1 cellular context compared by ENCODE assay signal in the genomic region with DNA sequence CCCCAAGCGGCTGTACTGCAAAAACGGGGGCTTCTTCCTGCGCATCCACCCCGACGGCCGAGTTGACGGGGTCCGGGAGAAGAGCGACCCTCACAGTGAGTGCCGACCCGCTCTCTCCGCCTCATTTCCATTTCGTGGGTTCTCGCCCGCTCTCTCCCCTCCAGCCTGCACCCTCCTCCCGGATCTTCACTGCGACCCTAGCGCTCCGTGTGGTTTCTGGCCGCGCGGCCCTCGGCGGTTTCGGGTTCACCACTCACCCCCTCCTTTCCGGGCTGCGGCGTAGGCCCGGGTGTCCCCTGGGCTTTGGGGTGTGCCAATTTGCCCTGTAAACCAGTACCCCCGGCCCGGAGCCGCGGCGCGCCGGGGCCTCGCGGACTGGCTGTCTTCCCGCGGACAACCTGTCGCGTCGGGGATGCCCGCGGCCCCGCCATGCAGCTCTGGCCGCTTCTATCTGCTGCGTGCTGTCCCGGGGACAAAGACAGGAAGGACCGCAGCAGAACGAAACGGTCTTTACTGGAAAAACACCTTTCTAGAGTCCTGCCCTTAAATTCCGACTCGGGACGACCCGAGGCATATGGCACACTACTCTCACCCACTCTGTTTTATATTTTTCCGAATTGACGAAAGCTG.
TF ChIP-seq lines count a peak whose summit lies in the region.

No MANE protein-coding gene starts in this region.

TF ChIP-seq in HepG2, 621 proteins besides CTCF, POLR2A, EP300 and RAD21 (continued from another document):
- TF ChIP-seq, protein P1, sequence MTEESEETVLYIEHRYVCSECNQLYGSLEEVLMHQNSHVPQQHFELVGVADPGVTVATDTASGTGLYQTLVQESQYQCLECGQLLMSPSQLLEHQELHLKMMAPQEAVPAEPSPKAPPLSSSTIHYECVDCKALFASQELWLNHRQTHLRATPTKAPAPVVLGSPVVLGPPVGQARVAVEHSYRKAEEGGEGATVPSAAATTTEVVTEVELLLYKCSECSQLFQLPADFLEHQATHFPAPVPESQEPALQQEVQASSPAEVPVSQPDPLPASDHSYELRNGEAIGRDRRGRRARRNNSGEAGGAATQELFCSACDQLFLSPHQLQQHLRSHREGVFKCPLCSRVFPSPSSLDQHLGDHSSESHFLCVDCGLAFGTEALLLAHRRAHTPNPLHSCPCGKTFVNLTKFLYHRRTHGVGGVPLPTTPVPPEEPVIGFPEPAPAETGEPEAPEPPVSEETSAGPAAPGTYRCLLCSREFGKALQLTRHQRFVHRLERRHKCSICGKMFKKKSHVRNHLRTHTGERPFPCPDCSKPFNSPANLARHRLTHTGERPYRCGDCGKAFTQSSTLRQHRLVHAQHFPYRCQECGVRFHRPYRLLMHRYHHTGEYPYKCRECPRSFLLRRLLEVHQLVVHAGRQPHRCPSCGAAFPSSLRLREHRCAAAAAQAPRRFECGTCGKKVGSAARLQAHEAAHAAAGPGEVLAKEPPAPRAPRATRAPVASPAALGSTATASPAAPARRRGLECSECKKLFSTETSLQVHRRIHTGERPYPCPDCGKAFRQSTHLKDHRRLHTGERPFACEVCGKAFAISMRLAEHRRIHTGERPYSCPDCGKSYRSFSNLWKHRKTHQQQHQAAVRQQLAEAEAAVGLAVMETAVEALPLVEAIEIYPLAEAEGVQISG (CRISPR knock-in tag; IDR thresholded peaks at IDR 0.05): no peak; the same call in 1 of the 2 replicates
- TF ChIP-seq ZNF558 (CRISPR knock-in tag; IDR thresholded peaks at IDR 0.05; ENCODE audit: borderline replicate concordance) (no peak), PHB2 (IDR thresholded peaks at IDR 0.05; ENCODE audit: partially characterized antibody) (no peak), MED8 (CRISPR knock-in tag; IDR thresholded peaks at IDR 0.05; ENCODE audit: insufficient replicate concordance) (no peak), ZBTB7B (CRISPR knock-in tag; IDR thresholded peaks at IDR 0.05) (0 out of 2 replicates have a peak, but pooled peaks have one; percentile 22), ZSCAN31 (CRISPR knock-in tag; IDR thresholded peaks at IDR 0.05; ENCODE audit: low read depth) (0 out of 2 replicates have a peak, but pooled peaks have one; percentile 11), ZNF264 (CRISPR knock-in tag; IDR thresholded peaks at IDR 0.05) (no peak), ZNF546 (CRISPR knock-in tag; conservative IDR thresholded peaks at IDR 0.05) (0 out of 2 replicates have a peak, but pooled peaks have one; percentile 39), ZNF782 (CRISPR knock-in tag; IDR thresholded peaks at IDR 0.05; ENCODE audit: borderline replicate concordance) (no peak), ZNF468 (CRISPR knock-in tag; IDR thresholded peaks at IDR 0.05) (no peak), ZNF557 (CRISPR knock-in tag; IDR thresholded peaks at IDR 0.05) (no peak), ZNF878 (CRISPR knock-in tag; IDR thresholded peaks at IDR 0.05) (no peak), FIP1L1 (IDR thresholded peaks at IDR 0.05; ENCODE audit: borderline replicate concordance, insufficient read depth, low read depth, low read length) (no peak), MZF1 (CRISPR knock-in tag; IDR thresholded peaks at IDR 0.05; ENCODE audit: borderline replicate concordance) (no peak), KAT8 (CRISPR knock-in tag; IDR thresholded peaks at IDR 0.05) (no peak), SETDB1 (CRISPR knock-in tag; IDR thresholded peaks at IDR 0.05; ENCODE audit: borderline replicate concordance) (no peak), ZNF556 (CRISPR knock-in tag; IDR thresholded peaks at IDR 0.05; ENCODE audit: borderline replicate concordance) (no peak), MYC (CRISPR knock-in tag; IDR thresholded peaks at IDR 0.05; ENCODE audit: borderline replicate concordance) (no peak; the same call in 1 of the 2 replicates), DR1 (CRISPR knock-in tag; IDR thresholded peaks at IDR 0.05) (no peak), WIZ (CRISPR knock-in tag; IDR thresholded peaks at IDR 0.05) (no peak), KAT7 (CRISPR knock-in tag; IDR thresholded peaks at IDR 0.05; ENCODE audit: borderline replicate concordance) (no peak), ZSCAN25 (CRISPR knock-in tag; IDR thresholded peaks at IDR 0.05) (no peak), ZNF614 (CRISPR knock-in tag; IDR thresholded peaks at IDR 0.05; ENCODE audit: borderline replicate concordance) (no peak), TBX2 (CRISPR knock-in tag; IDR thresholded peaks at IDR 0.05; ENCODE audit: borderline replicate concordance) (peak; percentile 16; the same call in 1 of the 2 replicates), PITX1 (CRISPR knock-in tag; IDR thresholded peaks at IDR 0.05) (no peak), ZNF777 (CRISPR knock-in tag; IDR thresholded peaks at IDR 0.05) (peak; percentile 91), ZNF230 (CRISPR knock-in tag; IDR thresholded peaks at IDR 0.05) (no peak), ZFX (CRISPR knock-in tag; IDR thresholded peaks at IDR 0.05; ENCODE audit: low read depth) (0 out of 2 replicates have a peak, but pooled peaks have one; percentile 33)
- TF ChIP-seq, protein P2, sequence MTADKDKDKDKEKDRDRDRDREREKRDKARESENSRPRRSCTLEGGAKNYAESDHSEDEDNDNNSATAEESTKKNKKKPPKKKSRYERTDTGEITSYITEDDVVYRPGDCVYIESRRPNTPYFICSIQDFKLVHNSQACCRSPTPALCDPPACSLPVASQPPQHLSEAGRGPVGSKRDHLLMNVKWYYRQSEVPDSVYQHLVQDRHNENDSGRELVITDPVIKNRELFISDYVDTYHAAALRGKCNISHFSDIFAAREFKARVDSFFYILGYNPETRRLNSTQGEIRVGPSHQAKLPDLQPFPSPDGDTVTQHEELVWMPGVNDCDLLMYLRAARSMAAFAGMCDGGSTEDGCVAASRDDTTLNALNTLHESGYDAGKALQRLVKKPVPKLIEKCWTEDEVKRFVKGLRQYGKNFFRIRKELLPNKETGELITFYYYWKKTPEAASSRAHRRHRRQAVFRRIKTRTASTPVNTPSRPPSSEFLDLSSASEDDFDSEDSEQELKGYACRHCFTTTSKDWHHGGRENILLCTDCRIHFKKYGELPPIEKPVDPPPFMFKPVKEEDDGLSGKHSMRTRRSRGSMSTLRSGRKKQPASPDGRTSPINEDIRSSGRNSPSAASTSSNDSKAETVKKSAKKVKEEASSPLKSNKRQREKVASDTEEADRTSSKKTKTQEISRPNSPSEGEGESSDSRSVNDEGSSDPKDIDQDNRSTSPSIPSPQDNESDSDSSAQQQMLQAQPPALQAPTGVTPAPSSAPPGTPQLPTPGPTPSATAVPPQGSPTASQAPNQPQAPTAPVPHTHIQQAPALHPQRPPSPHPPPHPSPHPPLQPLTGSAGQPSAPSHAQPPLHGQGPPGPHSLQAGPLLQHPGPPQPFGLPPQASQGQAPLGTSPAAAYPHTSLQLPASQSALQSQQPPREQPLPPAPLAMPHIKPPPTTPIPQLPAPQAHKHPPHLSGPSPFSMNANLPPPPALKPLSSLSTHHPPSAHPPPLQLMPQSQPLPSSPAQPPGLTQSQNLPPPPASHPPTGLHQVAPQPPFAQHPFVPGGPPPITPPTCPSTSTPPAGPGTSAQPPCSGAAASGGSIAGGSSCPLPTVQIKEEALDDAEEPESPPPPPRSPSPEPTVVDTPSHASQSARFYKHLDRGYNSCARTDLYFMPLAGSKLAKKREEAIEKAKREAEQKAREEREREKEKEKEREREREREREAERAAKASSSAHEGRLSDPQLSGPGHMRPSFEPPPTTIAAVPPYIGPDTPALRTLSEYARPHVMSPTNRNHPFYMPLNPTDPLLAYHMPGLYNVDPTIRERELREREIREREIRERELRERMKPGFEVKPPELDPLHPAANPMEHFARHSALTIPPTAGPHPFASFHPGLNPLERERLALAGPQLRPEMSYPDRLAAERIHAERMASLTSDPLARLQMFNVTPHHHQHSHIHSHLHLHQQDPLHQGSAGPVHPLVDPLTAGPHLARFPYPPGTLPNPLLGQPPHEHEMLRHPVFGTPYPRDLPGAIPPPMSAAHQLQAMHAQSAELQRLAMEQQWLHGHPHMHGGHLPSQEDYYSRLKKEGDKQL (CRISPR knock-in tag; IDR thresholded peaks at IDR 0.05; ENCODE audit: low read depth): no peak
- TF ChIP-seq, protein P3, sequence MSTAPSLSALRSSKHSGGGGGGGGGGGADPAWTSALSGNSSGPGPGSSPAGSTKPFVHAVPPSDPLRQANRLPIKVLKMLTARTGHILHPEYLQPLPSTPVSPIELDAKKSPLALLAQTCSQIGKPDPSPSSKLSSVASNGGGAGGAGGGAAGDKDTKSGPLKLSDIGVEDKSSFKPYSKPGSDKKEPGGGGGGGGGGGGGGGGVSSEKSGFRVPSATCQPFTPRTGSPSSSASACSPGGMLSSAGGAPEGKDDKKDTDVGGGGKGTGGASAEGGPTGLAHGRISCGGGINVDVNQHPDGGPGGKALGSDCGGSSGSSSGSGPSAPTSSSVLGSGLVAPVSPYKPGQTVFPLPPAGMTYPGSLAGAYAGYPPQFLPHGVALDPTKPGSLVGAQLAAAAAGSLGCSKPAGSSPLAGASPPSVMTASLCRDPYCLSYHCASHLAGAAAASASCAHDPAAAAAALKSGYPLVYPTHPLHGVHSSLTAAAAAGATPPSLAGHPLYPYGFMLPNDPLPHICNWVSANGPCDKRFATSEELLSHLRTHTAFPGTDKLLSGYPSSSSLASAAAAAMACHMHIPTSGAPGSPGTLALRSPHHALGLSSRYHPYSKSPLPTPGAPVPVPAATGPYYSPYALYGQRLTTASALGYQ (CRISPR knock-in tag; IDR thresholded peaks at IDR 0.05): 0 out of 2 replicates have a peak, but pooled peaks have one; percentile 31
- TF ChIP-seq, protein P4, sequence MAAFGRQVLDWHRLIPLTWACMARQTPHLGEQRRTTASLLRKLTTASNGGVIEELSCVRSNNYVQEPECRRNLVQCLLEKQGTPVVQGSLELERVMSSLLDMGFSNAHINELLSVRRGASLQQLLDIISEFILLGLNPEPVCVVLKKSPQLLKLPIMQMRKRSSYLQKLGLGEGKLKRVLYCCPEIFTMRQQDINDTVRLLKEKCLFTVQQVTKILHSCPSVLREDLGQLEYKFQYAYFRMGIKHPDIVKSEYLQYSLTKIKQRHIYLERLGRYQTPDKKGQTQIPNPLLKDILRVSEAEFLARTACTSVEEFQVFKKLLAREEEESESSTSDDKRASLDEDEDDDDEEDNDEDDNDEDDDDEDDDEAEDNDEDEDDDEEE (CRISPR knock-in tag; IDR thresholded peaks at IDR 0.05): 0 out of 2 replicates have a peak, but pooled peaks have one; percentile 24
- TF ChIP-seq, protein P5, sequence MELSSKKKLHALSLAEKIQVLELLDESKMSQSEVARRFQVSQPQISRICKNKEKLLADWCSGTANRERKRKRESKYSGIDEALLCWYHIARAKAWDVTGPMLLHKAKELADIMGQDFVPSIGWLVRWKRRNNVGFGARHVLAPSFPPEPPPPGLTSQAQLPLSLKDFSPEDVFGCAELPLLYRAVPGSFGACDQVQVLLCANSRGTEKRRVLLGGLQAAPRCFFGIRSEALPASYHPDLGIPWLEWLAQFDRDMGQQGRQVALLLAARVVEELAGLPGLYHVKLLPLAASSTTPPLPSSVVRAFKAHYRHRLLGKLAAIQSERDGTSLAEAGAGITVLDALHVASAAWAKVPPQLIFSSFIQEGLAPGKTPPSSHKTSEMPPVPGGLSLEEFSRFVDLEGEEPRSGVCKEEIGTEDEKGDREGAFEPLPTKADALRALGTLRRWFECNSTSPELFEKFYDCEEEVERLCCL (CRISPR knock-in tag; IDR thresholded peaks at IDR 0.05; ENCODE audit: borderline replicate concordance): no peak
- TF ChIP-seq, protein P6, sequence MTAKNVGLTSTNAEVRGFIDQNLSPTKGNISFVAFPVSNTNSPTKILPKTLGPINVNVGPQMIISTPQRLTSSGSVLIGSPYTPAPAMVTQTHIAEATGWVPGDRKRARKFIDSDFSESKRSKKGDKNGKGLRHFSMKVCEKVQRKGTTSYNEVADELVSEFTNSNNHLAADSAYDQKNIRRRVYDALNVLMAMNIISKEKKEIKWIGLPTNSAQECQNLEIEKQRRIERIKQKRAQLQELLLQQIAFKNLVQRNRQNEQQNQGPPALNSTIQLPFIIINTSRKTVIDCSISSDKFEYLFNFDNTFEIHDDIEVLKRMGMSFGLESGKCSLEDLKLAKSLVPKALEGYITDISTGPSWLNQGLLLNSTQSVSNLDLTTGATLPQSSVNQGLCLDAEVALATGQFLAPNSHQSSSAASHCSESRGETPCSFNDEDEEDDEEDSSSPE (CRISPR knock-in tag; IDR thresholded peaks at IDR 0.05): no peak
- TF ChIP-seq, protein P7, sequence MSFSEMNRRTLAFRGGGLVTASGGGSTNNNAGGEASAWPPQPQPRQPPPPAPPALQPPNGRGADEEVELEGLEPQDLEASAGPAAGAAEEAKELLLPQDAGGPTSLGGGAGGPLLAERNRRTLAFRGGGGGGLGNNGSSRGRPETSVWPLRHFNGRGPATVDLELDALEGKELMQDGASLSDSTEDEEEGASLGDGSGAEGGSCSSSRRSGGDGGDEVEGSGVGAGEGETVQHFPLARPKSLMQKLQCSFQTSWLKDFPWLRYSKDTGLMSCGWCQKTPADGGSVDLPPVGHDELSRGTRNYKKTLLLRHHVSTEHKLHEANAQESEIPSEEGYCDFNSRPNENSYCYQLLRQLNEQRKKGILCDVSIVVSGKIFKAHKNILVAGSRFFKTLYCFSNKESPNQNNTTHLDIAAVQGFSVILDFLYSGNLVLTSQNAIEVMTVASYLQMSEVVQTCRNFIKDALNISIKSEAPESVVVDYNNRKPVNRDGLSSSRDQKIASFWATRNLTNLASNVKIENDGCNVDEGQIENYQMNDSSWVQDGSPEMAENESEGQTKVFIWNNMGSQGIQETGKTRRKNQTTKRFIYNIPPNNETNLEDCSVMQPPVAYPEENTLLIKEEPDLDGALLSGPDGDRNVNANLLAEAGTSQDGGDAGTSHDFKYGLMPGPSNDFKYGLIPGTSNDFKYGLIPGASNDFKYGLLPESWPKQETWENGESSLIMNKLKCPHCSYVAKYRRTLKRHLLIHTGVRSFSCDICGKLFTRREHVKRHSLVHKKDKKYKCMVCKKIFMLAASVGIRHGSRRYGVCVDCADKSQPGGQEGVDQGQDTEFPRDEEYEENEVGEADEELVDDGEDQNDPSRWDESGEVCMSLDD (CRISPR knock-in tag; IDR thresholded peaks at IDR 0.05; ENCODE audit: borderline replicate concordance): no peak
- TF ChIP-seq, protein P8, sequence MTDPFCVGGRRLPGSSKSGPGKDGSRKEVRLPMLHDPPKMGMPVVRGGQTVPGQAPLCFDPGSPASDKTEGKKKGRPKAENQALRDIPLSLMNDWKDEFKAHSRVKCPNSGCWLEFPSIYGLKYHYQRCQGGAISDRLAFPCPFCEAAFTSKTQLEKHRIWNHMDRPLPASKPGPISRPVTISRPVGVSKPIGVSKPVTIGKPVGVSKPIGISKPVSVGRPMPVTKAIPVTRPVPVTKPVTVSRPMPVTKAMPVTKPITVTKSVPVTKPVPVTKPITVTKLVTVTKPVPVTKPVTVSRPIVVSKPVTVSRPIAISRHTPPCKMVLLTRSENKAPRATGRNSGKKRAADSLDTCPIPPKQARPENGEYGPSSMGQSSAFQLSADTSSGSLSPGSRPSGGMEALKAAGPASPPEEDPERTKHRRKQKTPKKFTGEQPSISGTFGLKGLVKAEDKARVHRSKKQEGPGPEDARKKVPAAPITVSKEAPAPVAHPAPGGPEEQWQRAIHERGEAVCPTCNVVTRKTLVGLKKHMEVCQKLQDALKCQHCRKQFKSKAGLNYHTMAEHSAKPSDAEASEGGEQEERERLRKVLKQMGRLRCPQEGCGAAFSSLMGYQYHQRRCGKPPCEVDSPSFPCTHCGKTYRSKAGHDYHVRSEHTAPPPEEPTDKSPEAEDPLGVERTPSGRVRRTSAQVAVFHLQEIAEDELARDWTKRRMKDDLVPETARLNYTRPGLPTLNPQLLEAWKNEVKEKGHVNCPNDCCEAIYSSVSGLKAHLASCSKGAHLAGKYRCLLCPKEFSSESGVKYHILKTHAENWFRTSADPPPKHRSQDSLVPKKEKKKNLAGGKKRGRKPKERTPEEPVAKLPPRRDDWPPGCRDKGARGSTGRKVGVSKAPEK (CRISPR knock-in tag; IDR thresholded peaks at IDR 0.05; ENCODE audit: borderline replicate concordance): no peak
